In the genomic region with DNA sequence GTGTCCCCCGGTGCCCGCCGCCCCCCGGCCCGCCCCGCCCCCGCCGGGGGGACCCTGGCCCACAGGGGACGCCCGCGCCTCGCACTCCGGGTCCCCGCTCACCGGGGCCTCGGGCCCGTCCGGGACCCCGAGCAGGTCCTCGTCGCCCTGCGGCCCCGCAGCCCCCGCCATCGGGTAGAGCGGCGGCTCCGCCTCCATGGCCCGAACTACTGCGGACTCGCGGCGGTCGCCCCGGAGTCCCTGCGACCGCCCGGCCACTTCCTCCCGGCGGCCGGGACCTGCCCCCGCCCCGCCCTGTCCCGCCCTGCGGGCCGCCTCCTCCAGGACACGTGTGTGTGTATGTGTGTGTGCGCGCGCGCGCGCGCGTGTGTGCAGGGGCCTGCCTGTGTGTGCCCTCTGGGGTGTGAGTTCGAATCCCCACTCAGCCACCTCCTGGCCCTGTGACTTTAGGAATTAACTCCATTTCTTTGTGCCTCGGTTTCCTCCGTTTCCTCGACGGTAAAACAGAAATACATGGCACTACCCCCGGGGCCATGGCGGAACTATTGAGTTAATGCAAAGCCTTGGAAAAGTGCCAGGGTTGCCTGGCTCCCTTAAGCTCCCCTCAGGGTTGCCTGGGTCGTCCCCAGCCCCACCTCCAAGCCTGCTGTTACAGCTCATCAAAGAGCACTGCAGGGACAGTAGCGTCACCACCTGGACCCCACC, we compare ENCODE assay signal across 8 cellular contexts. TPM values are rescaled to one million over a fixed set of nuclear protein-coding genes. Genes with fewer than 3 reads are reported as not detected.
DNase-seq lines count a peak whose midpoint lies in the region; ATAC-seq and TF ChIP-seq lines count a peak whose summit lies in the region.

A gene with protein sequence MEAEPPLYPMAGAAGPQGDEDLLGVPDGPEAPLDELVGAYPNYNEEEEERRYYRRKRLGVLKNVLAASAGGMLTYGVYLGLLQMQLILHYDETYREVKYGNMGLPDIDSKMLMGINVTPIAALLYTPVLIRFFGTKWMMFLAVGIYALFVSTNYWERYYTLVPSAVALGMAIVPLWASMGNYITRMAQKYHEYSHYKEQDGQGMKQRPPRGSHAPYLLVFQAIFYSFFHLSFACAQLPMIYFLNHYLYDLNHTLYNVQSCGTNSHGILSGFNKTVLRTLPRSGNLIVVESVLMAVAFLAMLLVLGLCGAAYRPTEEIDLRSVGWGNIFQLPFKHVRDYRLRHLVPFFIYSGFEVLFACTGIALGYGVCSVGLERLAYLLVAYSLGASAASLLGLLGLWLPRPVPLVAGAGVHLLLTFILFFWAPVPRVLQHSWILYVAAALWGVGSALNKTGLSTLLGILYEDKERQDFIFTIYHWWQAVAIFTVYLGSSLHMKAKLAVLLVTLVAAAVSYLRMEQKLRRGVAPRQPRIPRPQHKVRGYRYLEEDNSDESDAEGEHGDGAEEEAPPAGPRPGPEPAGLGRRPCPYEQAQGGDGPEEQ (minus strand): TSS at position 252 of the 705 bp plus-strand sequence. CDS start 54 bp downstream, at position 198.

- no peaks in the 10 kb centered on the region for H3K9me3 Mint-ChIP-seq in Calu3 (ENCODE audit: low read depth, unreplicated experiment)
- H3K9me3 Mint-ChIP-seq in T-helper 2 cell treated with Interferon-gamma antibody and Interleukin-4, amounts not matched to agents 5 μg/mL and 100 μg/mL, for 36 hours: no peaks in the 10 kb centered on the region

- no CpG with 5 or more reads among the region's 64 CpGs for WGBS in iPS DF 6.9 (ENCODE audit: insufficient coverage, insufficient read length)

- peak; percentile 58 for ATAC-seq in GM21528 (IDR thresholded peaks at IDR 0.05; ENCODE audit: low FRiP score, unreplicated experiment)

- H3K9me2 ChIP-seq in Loucy (replicated peaks; ENCODE audit: low read depth, low read length): no peaks in the 10 kb centered on the region

- H3K27ac Mint-ChIP-seq in Calu3 (ENCODE audit: unreplicated experiment): peak within 1 kb of the TSS; percentile 20
- H3K27ac Mint-ChIP-seq in T-helper 2 cell treated with Interferon-gamma antibody and Interleukin-4, amounts not matched to agents 5 μg/mL and 100 μg/mL, for 36 hours: peak within 1 kb of the TSS; percentile 70

- H3K4me3 Mint-ChIP-seq in Calu3 (ENCODE audit: low read depth, unreplicated experiment): peak within 1 kb of the TSS; percentile 77
- peak within 1 kb of the TSS; percentile 82 for H3K4me3 Mint-ChIP-seq in T-helper 2 cell treated with Interferon-gamma antibody and Interleukin-4, amounts not matched to agents 5 μg/mL and 100 μg/mL, for 36 hours

- H3K36me3 Mint-ChIP-seq in Calu3 (ENCODE audit: insufficient read depth, unreplicated experiment): peaks cover 37% of the 10 kb centered on the region
- H3K36me3 Mint-ChIP-seq in T-helper 2 cell treated with Interferon-gamma antibody and Interleukin-4, amounts not matched to agents 5 μg/mL and 100 μg/mL, for 36 hours (ENCODE audit: low read depth): no peaks in the 10 kb centered on the region

- peak; percentile 93 for DNase-seq in Calu3
- DNase-seq in T-helper 2 cell treated with Interferon-gamma antibody and Interleukin-4, amounts not matched to agents 5 μg/mL and 100 μg/mL, for 36 hours (ENCODE audit: low spot score): peak; percentile 83
- DNase-seq in ascending aorta (ENCODE audit: low spot score in 2 of 2): peak; percentile 63 to 94
- DNase-seq in iPS DF 6.9 (ENCODE audit: low read depth, low spot score): no peak
- DNase-seq in NCI-H1048 (lab: John Stamatoyannopoulos, UW): no peak

- no peaks in the 10 kb centered on the region for H3K79me2 ChIP-seq in Loucy (ENCODE audit: insufficient read depth, low read length)

- H2AFZ ChIP-seq in Loucy (ENCODE audit: low read length): 0 out of 2 replicates have a peak within 1 kb of the TSS, but pooled peaks have one; percentile 36

- peak within 1 kb of the TSS; percentile 50 to 63 for H3K27ac ChIP-seq in ascending aorta
- H3K27ac ChIP-seq in iPS DF 6.9 (ENCODE audit: low read length): no peak within 1 kb of the TSS

- no TSS peak for BruUV-seq in Calu3 (replicated peaks; lab: Mats Ljungman, UMichigan)

- H3K4me2 ChIP-seq in Loucy (ENCODE audit: low read depth, low read length, poor library complexity, severe bottlenecking) (peak within 1 kb of the TSS; percentile 57), skeletal muscle satellite cell (ENCODE audit: low read length) (peak within 1 kb of the TSS; percentile 75)

- CTCF ChIA-PET in Calu3 (lab: Charles Lee): interaction anchor here (0.6 kb wide), 1 partner anchor 181 kb away, joined by 3 read pairs; no protein-coding TSS in a partner anchor

- no peaks in the 10 kb centered on the region for H4K20me1 ChIP-seq in Loucy (ENCODE audit: insufficient read depth, low read length, poor library complexity, severe bottlenecking)

- H3F3A ChIP-seq in Loucy (ENCODE audit: low read depth): no peaks in the 10 kb centered on the region

- H3K4me1 ChIP-seq in Loucy (ENCODE audit: insufficient read depth, low read length, poor library complexity, severe bottlenecking) (peaks cover 12% of the 10 kb centered on the region), ascending aorta (peaks cover 0 to 2% of the 10 kb centered on the region in 2 donors), iPS DF 6.9 (ENCODE audit: control insufficient read depth, insufficient read depth, low read length) (peaks cover 5% of the 10 kb centered on the region), skeletal muscle satellite cell (ENCODE audit: control insufficient read depth, insufficient read depth, low read length) (peaks cover 19% of the 10 kb centered on the region)

- no peaks in the 10 kb centered on the region for H3K9me3 ChIP-seq in Loucy (ENCODE audit: insufficient read depth, low read depth, low read length)
- H3K9me3 ChIP-seq in ascending aorta: no peaks in the 10 kb centered on the region
- H3K9me3 ChIP-seq in iPS DF 6.9 (ENCODE audit: control insufficient read depth, insufficient read depth, low read length): no peaks in the 10 kb centered on the region
- no peaks in the 10 kb centered on the region for H3K9me3 ChIP-seq in skeletal muscle satellite cell (replicated peaks; ENCODE audit: low read length)

- H3K4me3 ChIP-seq in Loucy (ENCODE audit: low read length, poor library complexity, severe bottlenecking): peak within 1 kb of the TSS; percentile 63
- peak within 1 kb of the TSS; percentile 83 to 88 for H3K4me3 ChIP-seq in ascending aorta
- H3K4me3 ChIP-seq in iPS DF 6.9 (ENCODE audit: low read length): peak within 1 kb of the TSS; percentile 57; the same call in 1 of the 2 replicates
- H3K4me3 ChIP-seq in skeletal muscle satellite cell (ENCODE audit: low read length): peak within 1 kb of the TSS; percentile 79

- H3K36me3 ChIP-seq in Loucy (ENCODE audit: insufficient read depth, low read length) (no peaks in the 10 kb centered on the region), ascending aorta (no peaks in the 10 kb centered on the region), iPS DF 6.9 (ENCODE audit: control insufficient read depth, insufficient read depth, low read length) (no peaks in the 10 kb centered on the region), skeletal muscle satellite cell (ENCODE audit: insufficient read depth, low read length) (no peaks in the 10 kb centered on the region)

- intact Hi-C loops in Calu3 (cut with micrococcal nuclease; ENCODE audit: unreplicated experiment): no loop called here
- intact Hi-C loops in ascending aorta (cut with DNase I): loop anchor here (2.0 to 10.0 kb wide), 2 partner anchors 37 to 201 kb away; no protein-coding TSS in a partner anchor

- no peak within 1 kb of the TSS for H3K9ac ChIP-seq in Loucy (ENCODE audit: low read depth, low read length, poor library complexity, severe bottlenecking)
- H3K9ac ChIP-seq in skeletal muscle satellite cell (ENCODE audit: low read depth, low read length): peak within 1 kb of the TSS; percentile 51

- H3K27me3 Mint-ChIP-seq in Calu3 (ENCODE audit: unreplicated experiment): no peaks in the 10 kb centered on the region
- no peaks in the 10 kb centered on the region for H3K27me3 Mint-ChIP-seq in T-helper 2 cell treated with Interferon-gamma antibody and Interleukin-4, amounts not matched to agents 5 μg/mL and 100 μg/mL, for 36 hours (ENCODE audit: low read depth)

- H3K4me1 Mint-ChIP-seq in Calu3 (ENCODE audit: low read depth, unreplicated experiment): peaks cover 20% of the 10 kb centered on the region
- H3K4me1 Mint-ChIP-seq in T-helper 2 cell treated with Interferon-gamma antibody and Interleukin-4, amounts not matched to agents 5 μg/mL and 100 μg/mL, for 36 hours (ENCODE audit: low read depth): peaks cover 11% of the 10 kb centered on the region

- TF ChIP-seq CTCF in Calu3 (IDR thresholded peaks at IDR 0.05; ENCODE audit: unreplicated experiment) (no peak), Loucy (conservative IDR thresholded peaks at IDR 0.05; ENCODE audit: low read length) (no peak), ascending aorta (IDR thresholded peaks at IDR 0.05) (no peak)

- H3K27me3 ChIP-seq in Loucy (ENCODE audit: insufficient read depth, low read length, poor library complexity, severe bottlenecking) (no peaks in the 10 kb centered on the region), ascending aorta (no peaks in the 10 kb centered on the region), iPS DF 6.9 (ENCODE audit: control insufficient read depth, insufficient read depth, low read length) (no peaks in the 10 kb centered on the region), skeletal muscle satellite cell (ENCODE audit: control insufficient read depth, insufficient read depth, low read length) (no peaks in the 10 kb centered on the region)

RNA-seq across cellular contexts. Expression of the gene that starts here (rescaled TPM):
- 71.2 and 92.6 TPM in 2 replicates for total RNA-seq in Calu3 (2022)
- total RNA-seq in ascending aorta: 74.7 TPM
- total RNA-seq in skeletal muscle satellite cell (2012; rRNA removed): 18.5 and 22.5 TPM in 2 replicates

Comparison
In these comparisons a context has a peak if more than half of its experiments do, and no peak if none do; other contexts are left out.
1. DNase-seq: peak in Calu3 (single experiment), T-helper 2 cell treated with Interferon-gamma antibody and Interleukin-4, amounts not matched to agents 5 μg/mL and 100 μg/mL, for 36 hours (single experiment) and ascending aorta (2 of 2); none in iPS DF 6.9 (single experiment) and NCI-H1048 (single experiment).
2. Peak in every context shown above with its lines, with median percentiles within 50 percentile points of each other: H3K4me3 ChIP-seq.